Comparison of ENCODE assay signal across 1 cellular context in the genomic region with DNA sequence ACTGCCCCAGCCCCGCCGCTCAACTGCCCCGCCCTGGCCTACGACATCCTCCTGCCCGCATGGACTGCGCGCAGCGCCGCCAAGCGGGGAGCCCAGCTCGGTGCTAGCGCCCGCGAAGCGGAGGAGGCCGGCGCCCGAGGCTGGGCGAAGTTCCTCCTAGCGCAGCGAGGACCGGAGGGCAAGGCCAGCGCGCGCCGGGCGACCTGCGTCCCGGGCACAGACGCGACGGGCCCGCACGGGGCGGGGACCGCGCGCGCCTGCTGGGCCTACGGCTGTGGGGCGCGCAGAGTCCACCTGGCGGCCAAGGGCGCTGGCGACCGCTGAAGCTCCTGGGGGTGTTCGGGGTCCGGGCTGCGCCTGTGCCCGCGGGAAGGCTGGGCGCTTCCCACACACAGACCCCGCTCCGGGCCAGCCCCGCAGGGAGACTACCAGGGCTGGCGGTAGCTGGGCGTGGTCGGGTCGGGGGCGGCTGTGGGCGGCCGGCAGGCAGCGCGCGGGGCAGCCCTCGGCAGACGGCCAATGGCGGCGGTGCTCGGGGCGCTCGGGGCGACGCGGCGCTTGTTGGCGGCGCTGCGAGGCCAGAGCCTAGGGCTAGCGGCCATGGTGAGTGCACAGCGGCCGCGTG.
A peak's percentile ranks its signal among the peaks of the same experiment; 100 is the strongest.
TF ChIP-seq lines count a peak whose summit lies in the region.

TSS of gene PCBD2 (plus strand) at position 511 of the 625 bp plus-strand sequence. CDS start at position 520, 9 bp downstream.

TF ChIP-seq in K562, 482 proteins besides CTCF, POLR2A, EP300 and RAD21 (continued from another document):
- TF ChIP-seq, protein P1, sequence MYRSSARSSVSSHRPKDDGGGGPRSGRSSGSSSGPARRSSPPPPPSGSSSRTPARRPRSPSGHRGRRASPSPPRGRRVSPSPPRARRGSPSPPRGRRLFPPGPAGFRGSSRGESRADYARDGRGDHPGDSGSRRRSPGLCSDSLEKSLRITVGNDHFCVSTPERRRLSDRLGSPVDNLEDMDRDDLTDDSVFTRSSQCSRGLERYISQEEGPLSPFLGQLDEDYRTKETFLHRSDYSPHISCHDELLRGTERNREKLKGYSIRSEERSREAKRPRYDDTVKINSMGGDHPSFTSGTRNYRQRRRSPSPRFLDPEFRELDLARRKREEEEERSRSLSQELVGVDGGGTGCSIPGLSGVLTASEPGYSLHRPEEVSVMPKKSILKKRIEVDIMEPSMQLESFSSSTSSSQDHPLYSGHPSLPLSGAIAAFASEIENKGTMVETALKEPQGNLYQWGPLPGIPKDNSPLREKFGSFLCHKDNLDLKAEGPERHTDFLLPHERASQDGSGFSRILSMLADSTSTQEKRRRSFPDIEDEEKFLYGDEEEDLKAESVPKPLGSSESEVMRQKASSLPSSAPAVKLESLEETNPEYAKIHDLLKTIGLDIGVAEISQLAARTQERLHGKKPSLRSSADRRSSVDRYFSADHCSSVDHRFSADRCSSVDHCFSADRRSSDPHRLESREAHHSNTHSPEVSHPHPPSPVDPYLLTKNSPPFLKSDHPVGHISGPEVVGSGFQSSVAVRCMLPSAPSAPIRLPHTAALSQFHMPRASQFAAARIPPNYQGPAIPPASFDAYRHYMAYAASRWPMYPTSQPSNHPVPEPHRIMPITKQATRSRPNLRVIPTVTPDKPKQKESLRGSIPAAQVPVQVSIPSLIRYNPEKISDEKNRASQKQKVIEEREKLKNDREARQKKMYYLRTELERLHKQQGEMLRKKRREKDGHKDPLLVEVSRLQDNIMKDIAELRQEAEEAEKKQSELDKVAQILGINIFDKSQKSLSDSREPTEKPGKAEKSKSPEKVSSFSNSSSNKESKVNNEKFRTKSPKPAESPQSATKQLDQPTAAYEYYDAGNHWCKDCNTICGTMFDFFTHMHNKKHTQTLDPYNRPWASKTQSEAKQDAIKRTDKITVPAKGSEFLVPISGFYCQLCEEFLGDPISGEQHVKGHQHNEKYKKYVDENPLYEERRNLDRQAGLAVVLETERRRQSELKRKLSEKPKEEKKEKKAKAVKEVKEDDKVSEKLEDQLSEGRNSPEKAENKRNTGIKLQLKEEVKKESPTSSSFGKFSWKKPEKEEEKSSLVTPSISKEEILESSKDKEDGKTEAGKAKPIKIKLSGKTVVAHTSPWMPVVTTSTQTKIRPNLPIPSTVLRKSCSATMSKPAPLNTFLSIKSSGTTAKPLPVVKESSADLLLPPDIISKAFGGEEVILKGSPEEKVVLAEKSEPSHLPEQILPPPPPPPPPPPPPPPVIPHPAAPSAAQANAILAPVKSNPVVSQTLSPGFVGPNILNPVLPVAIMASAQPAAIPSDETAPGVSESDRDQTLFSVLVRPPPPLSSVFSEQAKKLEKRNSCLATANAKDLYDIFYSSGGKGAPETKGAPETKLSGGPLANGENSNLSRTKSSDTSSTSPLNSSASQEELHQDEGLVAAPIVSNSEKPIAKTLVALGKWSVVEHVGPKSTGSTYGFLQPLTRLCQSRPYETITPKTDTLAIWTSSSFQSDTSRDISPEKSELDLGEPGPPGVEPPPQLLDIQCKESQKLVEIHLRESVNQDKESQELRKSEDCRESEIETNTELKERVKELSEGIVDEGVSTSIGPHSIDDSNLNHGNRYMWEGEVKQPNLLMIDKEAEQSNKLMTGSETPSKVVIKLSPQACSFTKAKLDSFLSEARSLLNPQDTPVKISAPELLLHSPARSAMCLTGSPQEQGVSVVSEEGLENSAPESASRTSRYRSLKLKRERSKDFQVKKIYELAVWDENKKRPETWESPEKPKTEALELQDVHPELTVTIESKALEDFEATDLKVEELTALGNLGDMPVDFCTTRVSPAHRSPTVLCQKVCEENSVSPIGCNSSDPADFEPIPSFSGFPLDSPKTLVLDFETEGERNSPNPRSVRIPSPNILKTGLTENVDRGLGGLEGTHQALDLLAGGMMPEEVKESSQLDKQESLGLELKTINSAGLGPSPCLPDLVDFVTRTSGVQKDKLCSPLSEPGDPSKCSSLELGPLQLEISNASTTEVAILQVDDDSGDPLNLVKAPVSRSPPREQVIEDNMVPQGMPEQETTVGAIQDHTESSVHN (IDR thresholded peaks at IDR 0.05; ENCODE audit: borderline replicate concordance in 1 of 2, low read depth in 1 of 2) = no peak
- no peak for TF ChIP-seq ZNF830 (CRISPR knock-in tag; IDR thresholded peaks at IDR 0.05)
- no peak for TF ChIP-seq EWSR1 (IDR thresholded peaks at IDR 0.05; ENCODE audit: borderline replicate concordance, low read depth, partially characterized antibody)
- TF ChIP-seq POLR2AphosphoS2 (IDR thresholded peaks at IDR 0.05; ENCODE audit: low read length) = 0 out of 2 replicates have a peak, but pooled peaks have one; percentile 37
- no peak for TF ChIP-seq ZNF398 (CRISPR knock-in tag; IDR thresholded peaks at IDR 0.05)
- TF ChIP-seq ZFP36 (IDR thresholded peaks at IDR 0.05; ENCODE audit: low read depth, low read length, partially characterized antibody) = no peak
- no peak for TF ChIP-seq ZNF699 (CRISPR knock-in tag; IDR thresholded peaks at IDR 0.05; ENCODE audit: insufficient replicate concordance)
- peak; percentile 85 for TF ChIP-seq ZBTB43 (CRISPR knock-in tag; IDR thresholded peaks at IDR 0.05)
- TF ChIP-seq POLR2AphosphoS5 (IDR thresholded peaks at IDR 0.05; ENCODE audit: control insufficient read depth, insufficient read depth, low read depth, low read length) = no peak; the same call in 1 of the 2 replicates
- TF ChIP-seq ZNF324 (CRISPR knock-in tag; IDR thresholded peaks at IDR 0.05) = peak; percentile 64
- no peak for TF ChIP-seq NFXL1 (CRISPR knock-in tag; IDR thresholded peaks at IDR 0.05)
- no peak for TF ChIP-seq DIDO1 (tag; IDR thresholded peaks at IDR 0.05; ENCODE audit: low read depth)
- TF ChIP-seq SOX6 (IDR thresholded peaks at IDR 0.05) = peak; percentile 64
